In the genomic region with DNA sequence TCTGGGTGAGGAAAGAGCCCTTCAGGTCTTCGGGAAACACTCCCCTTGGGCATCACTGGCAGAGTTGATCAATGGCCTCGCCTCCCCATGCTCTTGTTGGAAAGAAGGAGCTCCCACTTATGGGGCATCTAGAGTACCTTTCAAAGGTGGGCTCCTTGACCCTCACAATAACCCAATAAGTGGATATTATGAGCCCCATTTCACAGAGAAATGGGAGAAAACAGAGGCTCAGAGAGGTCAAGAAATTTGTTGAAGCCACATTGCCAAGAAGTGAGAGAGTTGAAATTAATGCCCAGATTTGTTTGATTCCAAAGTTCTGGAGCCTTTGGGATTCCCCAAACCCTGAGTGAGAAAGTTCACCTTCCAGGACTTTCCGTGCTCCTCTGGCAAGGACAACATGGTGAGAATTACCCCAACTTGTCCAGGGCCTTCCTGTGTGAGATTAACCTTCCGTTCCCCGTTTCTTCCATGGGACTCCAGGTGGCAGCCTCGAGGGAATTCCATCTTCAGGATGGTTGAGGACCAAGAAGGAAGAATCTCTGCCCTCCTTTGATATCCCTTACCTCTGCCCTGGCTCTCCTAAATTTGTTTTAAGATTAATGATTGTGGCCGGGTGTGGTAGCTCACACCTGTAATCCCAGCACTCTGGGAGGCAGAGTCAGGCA, we compare ENCODE assay signal across 10 cellular contexts.
DNase-seq lines count a peak whose midpoint lies in the region; ATAC-seq and TF ChIP-seq lines count a peak whose summit lies in the region.
"Had no signal": no experiment of that assay in that cellular context is flagged by ENCODE, and none has a peak within 500 bp of the region (broad histone marks: within the 10 kb centered on the region; RNA-seq: fewer than 3 reads in every experiment).

No MANE protein-coding gene starts in this region.

- H3K9me3 ChIP-seq in HUES48 (ENCODE audit: control insufficient read depth, insufficient read depth, low read length) (no peaks in the 10 kb centered on the region), mucosa of stomach (ENCODE audit: control insufficient read depth, low read length) (no peaks in the 10 kb centered on the region)

- TF ChIP-seq CTCF in 22Rv1 (IDR thresholded peaks at IDR 0.05) (no peak), GM13977 (IDR thresholded peaks at IDR 0.05; ENCODE audit: extremely low read depth, insufficient read depth, missing control alignments) (no peak)

- peak overlapping the region; percentile 93 for H3K27ac ChIP-seq in 22Rv1
- H3K27ac ChIP-seq in HUES48 (ENCODE audit: low read depth, low read length) = peak overlapping the region; percentile 92
- peak overlapping the region; percentile 99 for H3K27ac ChIP-seq in caudate nucleus (ENCODE audit: low read depth, low read length)
- H3K27ac ChIP-seq: KMS-11 had no signal

- peak overlapping the region; percentile 21; the same call in 1 of the 2 replicates for H3K9ac ChIP-seq in HUES48 (ENCODE audit: low read depth, low read length)
- H3K9ac ChIP-seq in mucosa of stomach (ENCODE audit: low read length) = peak overlapping the region; percentile 82
- H3K9ac ChIP-seq: KMS-11 had no signal

- DNase-seq in caudate nucleus (lab: John Stamatoyannopoulos, UW) = no peak
- DNase-seq in effector CD8-positive, alpha-beta T cell (lab: John Stamatoyannopoulos, UW) = no peak
- DNase-seq in GM13977 (ENCODE audit: low spot score) = no peak
- no peak for DNase-seq in RKO (ENCODE audit: low spot score)
- DNase-seq: activated naive CD4-positive, alpha-beta T cell treated with anti-CD3 and anti-CD28 coated beads, Interleukin-2, amount 50 U/mL, for 16 hours had no signal

- H3K4me3 ChIP-seq in HUES48 (ENCODE audit: low read depth, low read length) (peak overlapping the region; percentile 11; the same call in 1 of the 2 replicates), mucosa of stomach (ENCODE audit: low read length) (no peak overlapping the region)

- peaks cover 23% of the 10 kb centered on the region for H3K4me1 ChIP-seq in HUES48 (ENCODE audit: control insufficient read depth, insufficient read depth, low read length)
- H3K4me1 ChIP-seq in mucosa of stomach (ENCODE audit: control insufficient read depth, insufficient read depth, low read length) = peaks cover 31% of the 10 kb centered on the region

- in situ Hi-C loops in GM13977 (cut with MboI; ENCODE audit: low pct_unique_long_range_greater_than_20kb, low sequenced_read_pairs, unreplicated experiment) = no loop called here

- H3K36me3 ChIP-seq in HUES48 (ENCODE audit: control insufficient read depth, insufficient read depth, low read length) = no peaks in the 10 kb centered on the region
- peaks cover under 1% of the 10 kb centered on the region for H3K36me3 ChIP-seq in mucosa of stomach (ENCODE audit: control insufficient read depth, insufficient read depth, low read length)

- no peak for ATAC-seq in HG03025 (IDR thresholded peaks at IDR 0.05; ENCODE audit: low FRiP score, unreplicated experiment)

- H3K27me3 ChIP-seq in HUES48 (ENCODE audit: control insufficient read depth, insufficient read depth, low read length) = peaks cover 10% of the 10 kb centered on the region
- H3K27me3 ChIP-seq in mucosa of stomach (ENCODE audit: control insufficient read depth, insufficient read depth, low read length) = no peaks in the 10 kb centered on the region
